In genomic region chr1:27574871-27575831, GRCh38 we compare ENCODE assay signal across 1 cellular context.
A peak's percentile ranks its signal among the peaks of the same experiment; 100 is the strongest.
TF ChIP-seq lines count a peak whose summit lies in the region.

No MANE protein-coding gene starts in this region.

TF ChIP-seq in HEK293, 187 proteins besides CTCF, POLR2A, EP300 and RAD21 (continued from another document and continues in another):
- TF ChIP-seq ZBTB49 (tag by site-specific recombination; IDR thresholded peaks at IDR 0.05; ENCODE audit: low read depth) (no peak), ZNF354C (tag by site-specific recombination; IDR thresholded peaks at IDR 0.05; ENCODE audit: borderline replicate concordance, low read depth) (no peak), KLF10 (tag by site-specific recombination; IDR thresholded peaks at IDR 0.05) (no peak; the same call in 1 of the 2 replicates), ZNF48 (tag by site-specific recombination; IDR thresholded peaks at IDR 0.05) (no peak), ZSCAN30 (tag by site-specific recombination; IDR thresholded peaks at IDR 0.05) (peak; percentile 65; the same call in 1 of the 2 replicates), HOXA7 (CRISPR knock-in tag; IDR thresholded peaks at IDR 0.05; ENCODE audit: borderline replicate concordance) (no peak), ZFP3 (tag by site-specific recombination; IDR thresholded peaks at IDR 0.05; ENCODE audit: low read depth) (no peak), ZNF398 (tag by site-specific recombination; IDR thresholded peaks at IDR 0.05) (peak; percentile 99), ZNF513 (tag by site-specific recombination; IDR thresholded peaks at IDR 0.05) (no peak), SP3 (tag by site-specific recombination; IDR thresholded peaks at IDR 0.05) (peak; percentile 85), ZNF510 (tag by site-specific recombination; IDR thresholded peaks at IDR 0.05; ENCODE audit: insufficient replicate concordance) (no peak), ZNF837 (tag by site-specific recombination; IDR thresholded peaks at IDR 0.05) (no peak), PRDM2 (tag by site-specific recombination; IDR thresholded peaks at IDR 0.05; ENCODE audit: borderline replicate concordance) (no peak), KLF8 (tag by site-specific recombination; IDR thresholded peaks at IDR 0.05) (peak; percentile 74; the same call in 1 of the 2 replicates), ZNF155 (tag by site-specific recombination; IDR thresholded peaks at IDR 0.05) (no peak), BCL11A (tag by site-specific recombination; IDR thresholded peaks at IDR 0.05; ENCODE audit: low read depth) (0 out of 2 replicates have a peak, but pooled peaks have one; percentile 71), SP7 (tag by site-specific recombination; IDR thresholded peaks at IDR 0.05) (peak; percentile 83), ZNF449 (tag by site-specific recombination; IDR thresholded peaks at IDR 0.05) (0 out of 2 replicates have a peak, but pooled peaks have one; percentile 33), ZBTB26 (tag by site-specific recombination; optimal IDR thresholded peaks at IDR 0.05) (peak; percentile 77), ZNF174 (tag by site-specific recombination; IDR thresholded peaks at IDR 0.05) (no peak), WT1 (tag by site-specific recombination; IDR thresholded peaks at IDR 0.05) (peak; percentile 42), ZFHX2 (tag by site-specific recombination; conservative IDR thresholded peaks at IDR 0.05) (peak; percentile 93), TRIM28 (IDR thresholded peaks at IDR 0.05; ENCODE audit: borderline replicate concordance, low read length) (no peak), ZNF768 (tag by site-specific recombination; IDR thresholded peaks at IDR 0.05) (no peak), ZFP37 (tag by site-specific recombination; IDR thresholded peaks at IDR 0.05) (0 out of 2 replicates have a peak, but pooled peaks have one; percentile 53), GLIS2 (tag by site-specific recombination; IDR thresholded peaks at IDR 0.05) (peak; percentile 97), ZNF366 (tag by site-specific recombination; conservative IDR thresholded peaks at IDR 0.05) (0 out of 2 replicates have a peak, but pooled peaks have one; percentile 10), ZNF785 (tag by site-specific recombination; IDR thresholded peaks at IDR 0.05) (0 out of 2 replicates have a peak, but pooled peaks have one; percentile 15), OSR2 (tag by site-specific recombination; IDR thresholded peaks at IDR 0.05) (peak; percentile 73; the same call in 1 of the 2 replicates), ZFP69B (tag by site-specific recombination; IDR thresholded peaks at IDR 0.05) (no peak), ZNF558 (tag by site-specific recombination; IDR thresholded peaks at IDR 0.05) (no peak), ZNF560 (tag by site-specific recombination; IDR thresholded peaks at IDR 0.05; ENCODE audit: borderline replicate concordance) (no peak), ZBTB1 (tag by site-specific recombination; IDR thresholded peaks at IDR 0.05) (no peak), INSM2 (tag by site-specific recombination; IDR thresholded peaks at IDR 0.05) (peak; percentile 29), PRDM4 (tag by site-specific recombination; IDR thresholded peaks at IDR 0.05) (no peak), SALL2 (tag by site-specific recombination; IDR thresholded peaks at IDR 0.05; ENCODE audit: borderline replicate concordance) (no peak), ZBTB7A (tag by site-specific recombination; IDR thresholded peaks at IDR 0.05; ENCODE audit: low read depth) (peak; percentile 86; the same call in 1 of the 2 replicates), ELK4 (IDR thresholded peaks at IDR 0.05; ENCODE audit: borderline replicate concordance, low read depth, low read length) (no peak), ZBTB20 (tag by site-specific recombination; IDR thresholded peaks at IDR 0.05) (peak; percentile 83)
